Comparison of ENCODE assay signal across 8 cellular contexts in genomic region chr5:127517110-127517479, GRCh38. TPM values are rescaled to one million over a fixed set of nuclear protein-coding genes. Genes with fewer than 3 reads are reported as not detected.
DNase-seq lines count a peak whose midpoint lies in the region; ATAC-seq, FAIRE-seq and TF ChIP-seq lines count a peak whose summit lies in the region.

No MANE protein-coding gene starts in this region.

- H3K4me2 ChIP-seq in IMR-90 (ENCODE audit: low read depth, low read length) (peak overlapping the region; percentile 92), GM12878 (ENCODE audit: control insufficient read depth, insufficient read depth) (peak overlapping the region; percentile 66; the same call in 1 of the 2 replicates)

- H3K27me3 ChIP-seq in IMR-90 (ENCODE audit: control insufficient read depth, insufficient read depth, low read length) (peaks cover 5% of the 10 kb centered on the region), GM12878 (replicated peaks in 1 of 2; ENCODE audit: control insufficient read depth in 2 of 2, insufficient read depth in 2 of 2, low read length in 1 of 2) (no peaks in the 10 kb centered on the region; a peak in 1 of 4 replicates), lower lobe of right lung (ENCODE audit: low read depth) (no peaks in the 10 kb centered on the region), upper lobe of right lung (no peaks in the 10 kb centered on the region)

- H3K4ac ChIP-seq in IMR-90 (ENCODE audit: low read depth, low read length) = peak overlapping the region; percentile 69

- H2BK120ac ChIP-seq in IMR-90 (ENCODE audit: low read depth, low read length) = peak overlapping the region; percentile 64; the same call in 1 of the 2 replicates

- RAD21 ChIA-PET in GM12878 (lab: Charles Lee; ENCODE audit: unreplicated experiment) = no interaction called here

- FAIRE-seq in GM12878 (lab: Jason Lieb, UNC) = no peak

- POLR2A ChIA-PET in IMR-90 (lab: Charles Lee; ENCODE audit: unreplicated experiment) = no interaction called here
- POLR2A ChIA-PET in GM12878 (lab: Charles Lee) = interaction anchor here (1.5 kb wide), 1 partner anchor 68 kb away, joined by 3 read pairs; no protein-coding TSS in a partner anchor

- no CpG with 5 or more reads among the region's 9 CpGs for WGBS in IMR-90 (ENCODE audit: extremely low coverage in 2 of 2, insufficient read length in 1 of 2), 2 experiments
- WGBS in GM12878 (ENCODE audit: insufficient coverage, insufficient replicate concordance, low lambda C conversion rate, missing lambda C conversion rate) = 6% methylated on average over 9 of the region's 9 CpGs

- DNase-seq in GM12865 (ENCODE audit: low read depth) (no peak), IMR-90 (peak; percentile 23), GM12878 (ENCODE audit: low read depth, low spot score) (peak; percentile 2), lower lobe of right lung (no peak), upper lobe of right lung (no peak), KG1 (lab: John Stamatoyannopoulos, UW) (no peak), GF-D8 (lab: John Stamatoyannopoulos, UW) (no peak)

- H2BK15ac ChIP-seq in IMR-90 (ENCODE audit: low read depth, low read length) = peak overlapping the region; percentile 40; the same call in 1 of the 3 replicates

- H3K27ac ChIP-seq in IMR-90 (ENCODE audit: insufficient read depth, low read length) (peak overlapping the region; percentile 25; the same call in 1 of the 2 replicates), GM12878 (ENCODE audit: control insufficient read depth, insufficient read depth) (no peak overlapping the region), lower lobe of right lung (no peak overlapping the region), upper lobe of right lung (no peak overlapping the region)

- H4K20me1 ChIP-seq in IMR-90 (ENCODE audit: insufficient read depth, low read length) = peaks cover 34% of the 10 kb centered on the region
- H4K20me1 ChIP-seq in GM12878 (ENCODE audit: control insufficient read depth, insufficient read depth) = no peaks in the 10 kb centered on the region

- TF ChIP-seq CTCF in GM12865 (IDR thresholded peaks at IDR 0.05; ENCODE audit: insufficient read depth, low read depth, low read length, missing control alignments) = no peak
- no peak for TF ChIP-seq CTCF in IMR-90 (conservative IDR thresholded peaks at IDR 0.05; ENCODE audit: low read depth, low read length)
- no peak for TF ChIP-seq CTCF in GM12878 (IDR thresholded peaks at IDR 0.05 in 2 of 3, conservative IDR thresholded peaks at IDR 0.05 in 1 of 3; ENCODE audit: control insufficient read depth in 2 of 3, extremely low read depth in 1 of 3, insufficient read depth in 1 of 3, low read depth in 3 of 3, low read length in 3 of 3)
- TF ChIP-seq CTCF in lower lobe of right lung (IDR thresholded peaks at IDR 0.05) = no peak
- no peak for TF ChIP-seq CTCF in upper lobe of right lung (IDR thresholded peaks at IDR 0.05)

- H4K5ac ChIP-seq in IMR-90 (ENCODE audit: low read depth, low read length) = peak overlapping the region; percentile 76

- no peak overlapping the region for H4K91ac ChIP-seq in IMR-90 (ENCODE audit: insufficient read depth, low read depth, low read length)

- H2AK9ac ChIP-seq in IMR-90 (replicated peaks; ENCODE audit: low read depth, low read length, poor library complexity) = peak overlapping the region; percentile 38

- TF ChIP-seq RAD21 in IMR-90 (IDR thresholded peaks at IDR 0.05; ENCODE audit: low read length) (no peak), GM12878 (IDR thresholded peaks at IDR 0.05; ENCODE audit: insufficient read depth, low read depth, low read length) (no peak)

- H3K9me3 ChIP-seq in IMR-90 (ENCODE audit: control insufficient read depth, insufficient read depth, low read length) = peaks cover 3% of the 10 kb centered on the region; the same call in 1 of the 2 replicates
- H3K9me3 ChIP-seq in GM12878 (replicated peaks; ENCODE audit: control insufficient read depth, insufficient read depth, low read length) = peaks cover 7% of the 10 kb centered on the region
- H3K9me3 ChIP-seq in lower lobe of right lung = peaks cover 9% of the 10 kb centered on the region
- H3K9me3 ChIP-seq in upper lobe of right lung = peaks cover 5% of the 10 kb centered on the region

- no peak for TF ChIP-seq EP300 in GM12878 (IDR thresholded peaks at IDR 0.05; ENCODE audit: borderline replicate concordance in 1 of 2, control insufficient read depth in 1 of 2, low read depth in 2 of 2, low read length in 2 of 2)

- dilution Hi-C loops in IMR-90 (cut with HindIII; ENCODE audit: low sequenced_read_pairs, unreplicated experiment) = no loop called here

- peaks cover 5 to 22% of the 10 kb centered on the region in 2 experiments; a peak in 2 of 4 replicates for H3K79me1 ChIP-seq in IMR-90 (ENCODE audit: low read depth in 1 of 2, low read length in 2 of 2)

- in situ Hi-C loops in IMR-90 (cut with MboI; ENCODE audit: low sequenced_read_pairs) = loop anchor here (25.0 kb wide), 1 partner anchor 705 kb away; no protein-coding TSS in a partner anchor
- in situ Hi-C loops in GM12878 (cut with MboI) = no loop called here

- intact Hi-C loops in IMR-90 (cut with micrococcal nuclease) (no loop called here), GM12878 (cut with micrococcal nuclease; ENCODE audit: unreplicated experiment) (no loop called here), lower lobe of right lung (cut with DNase I) (no loop called here), upper lobe of right lung (cut with DNase I) (no loop called here)

- peak overlapping the region; percentile 50; the same call in 1 of the 2 replicates for H2BK20ac ChIP-seq in IMR-90 (ENCODE audit: low read depth, low read length)

- peaks cover 3% of the 10 kb centered on the region; the same call in 1 of the 2 replicates for H3K9me1 ChIP-seq in IMR-90 (ENCODE audit: insufficient read depth, low read length)

- H3K4me1 ChIP-seq in IMR-90 (ENCODE audit: control insufficient read depth, insufficient read depth, low read length) = peaks cover 3% of the 10 kb centered on the region; the same call in 1 of the 2 replicates
- peaks cover 5% of the 10 kb centered on the region for H3K4me1 ChIP-seq in GM12878 (ENCODE audit: control insufficient read depth, insufficient read depth, low read length)
- peaks cover 23% of the 10 kb centered on the region for H3K4me1 ChIP-seq in lower lobe of right lung
- H3K4me1 ChIP-seq in upper lobe of right lung = peaks cover 13% of the 10 kb centered on the region

- peak overlapping the region; percentile 64 for H3K14ac ChIP-seq in IMR-90 (replicated peaks; ENCODE audit: low read depth, low read length)

- peak overlapping the region; percentile 84 to 86 for H4K8ac ChIP-seq in IMR-90 (ENCODE audit: low read depth in 2 of 2, low read length in 2 of 2)

- H3K4me3 ChIP-seq in GM12865 (ENCODE audit: low read depth, low read length) (peak overlapping the region; percentile 52), IMR-90 (ENCODE audit: insufficient read depth, low read depth, low read length) (peak overlapping the region; percentile 99), GM12878 (peak overlapping the region; percentile 64), lower lobe of right lung (peak overlapping the region; percentile 91), upper lobe of right lung (peak overlapping the region; percentile 100)

- TF ChIP-seq POLR2A in IMR-90 (IDR thresholded peaks at IDR 0.05; ENCODE audit: low read depth, low read length) (no peak), GM12878 (IDR thresholded peaks at IDR 0.05; ENCODE audit: low read depth, low read length) (no peak)

- SMC1A ChIA-PET in GM12878 (lab: Charles Lee; ENCODE audit: uncharacterized antibody, unreplicated experiment) = no interaction called here

- peaks cover 45% of the 10 kb centered on the region for H3K79me2 ChIP-seq in GM12878 (ENCODE audit: control insufficient read depth, insufficient read depth, low read length)

- peaks cover 8% of the 10 kb centered on the region for H3K36me3 ChIP-seq in IMR-90 (ENCODE audit: control insufficient read depth, insufficient read depth, low read length)
- peaks cover 0 to 6% of the 10 kb centered on the region in 2 experiments; a peak in 3 of 4 replicates for H3K36me3 ChIP-seq in GM12878 (ENCODE audit: control insufficient read depth in 2 of 2, insufficient read depth in 2 of 2, low read length in 1 of 2)
- no peaks in the 10 kb centered on the region for H3K36me3 ChIP-seq in lower lobe of right lung
- H3K36me3 ChIP-seq in upper lobe of right lung = no peaks in the 10 kb centered on the region

- peak; percentile 38 for ATAC-seq in GM21717 (IDR thresholded peaks at IDR 0.05; ENCODE audit: unreplicated experiment)
- ATAC-seq in IMR-90 (ENCODE audit: low read depth) = peak; percentile 21
- peak; percentile 12 for ATAC-seq in GM12878
- ATAC-seq in lower lobe of right lung = peak; percentile 29 to 37
- peak; percentile 36 for ATAC-seq in upper lobe of right lung

- CTCF ChIA-PET in IMR-90 (lab: Yijun Ruan, JAX) (interaction anchor here (1.5 kb wide), 1 partner anchor 24 kb away, joined by 3 read pairs; no protein-coding TSS in a partner anchor), GM12878 (lab: Yijun Ruan, JAX) (no interaction called here)

- H3K18ac ChIP-seq in IMR-90 (ENCODE audit: low read depth, low read length) = peak overlapping the region; percentile 28; the same call in 1 of the 2 replicates

- no peak overlapping the region for H2AK5ac ChIP-seq in IMR-90 (ENCODE audit: low read depth, low read length)

- peak overlapping the region; percentile 97 for H2AFZ ChIP-seq in IMR-90 (replicated peaks; ENCODE audit: low read length, poor library complexity)
- H2AFZ ChIP-seq in GM12878 (ENCODE audit: control insufficient read depth, low read depth, low read length) = peak overlapping the region; percentile 90

- BruUV-seq in IMR-90 (replicated peaks; lab: Mats Ljungman, UMichigan) (no TSS peak), GM12878 (replicated peaks; lab: Mats Ljungman, UMichigan) (no TSS peak)

- H2BK5ac ChIP-seq in IMR-90 (ENCODE audit: low read depth, low read length, poor library complexity, severe bottlenecking) = no peak overlapping the region

- peak overlapping the region; percentile 33; the same call in 1 of the 2 replicates for H3K23ac ChIP-seq in IMR-90 (ENCODE audit: low read depth, low read length)

- H3K56ac ChIP-seq in IMR-90 (ENCODE audit: extremely low read depth, insufficient read depth, low read length) = peak overlapping the region; percentile 64; the same call in 1 of the 2 replicates

- H3K9ac ChIP-seq in IMR-90 (ENCODE audit: low read depth, low read length) = peak overlapping the region; percentile 72
- no peak overlapping the region for H3K9ac ChIP-seq in GM12878 (ENCODE audit: control insufficient read depth, insufficient read depth, low read length)

RNA-seq across cellular contexts. Expression of gene PRRC1, which starts 0.3 kb away (rescaled TPM):
- total RNA-seq in IMR-90 (2012; rRNA removed) (46.8 and 49.4 TPM in 2 replicates), GM12878 (2014; rRNA removed) (19.0 and 22.9 TPM in 2 replicates), GM12878 (2014; rRNA removed; fragmentation: Illumina TruSeq; extraction: Trizol) (30.5 and 30.9 TPM in 2 replicates), GM12878 (2021) (35.0 and 35.8 TPM in 2 replicates), lower lobe of right lung (49.7 TPM), upper lobe of right lung (50.8 TPM)
- polyA plus RNA-seq in IMR-90 (2012; rRNA removed) (63.1 and 68.3 TPM in 2 replicates), GM12878 (2011; rRNA removed) (50.9 and 54.5 TPM in 2 replicates), GM12878 (2014; fragmentation: Illumina TruSeq; extraction: Trizol) (34.0 and 35.5 TPM in 2 replicates), GM12878 (2014; fragmentation: Nextera tagmentation; extraction: Ambion mirVana) (10 to 100 TPM; 29.7 to 29.8 TPM), GM12878 (2014; rRNA removed) (24.6 and 26.6 TPM in 2 replicates), GM12878 (2016; fragmentation: Nextera tagmentation; extraction: Ambion mirVana) (10 to 100 TPM; 31.2 to 40.1 TPM)
- polyA plus RNA-seq in IMR-90 (2012; cell fraction: cytosol; rRNA removed) = 14.9 and 15.2 TPM in 2 replicates
- 15.8 and 88.5 TPM in 2 replicates for polyA plus RNA-seq in IMR-90 (2012; cell fraction: nucleus; rRNA removed; ENCODE audit: low replicate concordance)
- 80.1 and 94.4 TPM in 2 replicates for total RNA-seq in GM12878 (2013; cell fraction: nucleolus; rRNA removed)
- 29.5 TPM for polyA plus RNA-seq in GM12878 (2011; ENCODE audit: low read depth)
- polyA plus RNA-seq in GM12878 (2011; cell fraction: cytosol; rRNA removed) = 39.6 and 41.5 TPM in 2 replicates
- 37.3 and 40.8 TPM in 2 replicates for polyA plus RNA-seq in GM12878 (2011; cell fraction: nucleus; rRNA removed)
- polyA plus RNA-seq in GM12878 (2012) = 34.0 and 34.6 TPM in 2 replicates
- 96.1 and 108 TPM in 2 replicates for polyA minus RNA-seq in GM12878 (2011; rRNA and poly(A)+ RNA removed)
- 25.1 and 34.3 TPM in 2 replicates for polyA minus RNA-seq in GM12878 (2011; cell fraction: cytosol; rRNA and poly(A)+ RNA removed)
- 33.0 and 49.3 TPM in 2 replicates for polyA minus RNA-seq in GM12878 (2011; cell fraction: nucleus; rRNA and poly(A)+ RNA removed)

Comparison
In these comparisons a context has a peak if more than half of its experiments do, and no peak if none do; other contexts are left out.
1. DNase-seq: peak in IMR-90 (single experiment) and GM12878 (single experiment); none in GM12865 (single experiment), lower lobe of right lung (single experiment), upper lobe of right lung (single experiment), KG1 (single experiment) and GF-D8 (single experiment).
2. Peak in every context shown above with its lines, with median percentiles within 50 percentile points of each other: H3K4me3 ChIP-seq and ATAC-seq.